14 cellular contexts compared by ENCODE assay signal in the genomic region with DNA sequence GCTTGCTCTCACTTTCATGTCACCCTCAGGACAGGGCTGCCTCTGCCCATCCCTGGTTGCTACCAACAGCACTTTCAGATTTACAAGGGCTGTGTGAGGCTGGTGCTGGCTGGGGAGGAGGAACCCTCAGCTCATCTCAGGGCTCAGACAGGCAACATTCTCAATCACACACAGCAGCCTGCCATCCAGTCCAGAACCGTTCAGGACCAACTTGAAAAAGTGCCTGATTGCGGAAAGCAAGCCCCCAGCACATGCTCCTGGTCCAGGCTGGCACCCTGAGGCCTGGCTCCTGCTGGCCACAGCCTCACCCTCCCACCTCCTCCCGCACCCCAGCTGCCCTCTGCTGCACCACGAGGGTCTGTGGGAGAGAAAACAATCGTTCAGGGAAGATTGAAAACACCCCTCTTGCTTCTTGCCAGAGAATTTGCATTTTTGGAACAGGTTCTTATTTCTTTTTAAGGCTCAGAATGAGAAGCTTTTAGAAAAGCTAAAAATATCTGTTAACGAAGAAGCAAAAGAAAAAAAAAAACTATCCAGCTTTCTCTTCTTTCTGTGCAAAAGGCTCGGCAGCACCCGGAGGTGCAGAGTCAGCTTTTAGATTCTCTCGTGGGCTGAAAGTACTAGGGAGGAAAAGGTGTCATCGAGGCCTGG.
A peak's percentile ranks its signal among the peaks of the same experiment; 100 is the strongest.
DNase-seq lines count a peak whose midpoint lies in the region; ATAC-seq, FAIRE-seq and TF ChIP-seq lines count a peak whose summit lies in the region.
"Had no signal": no experiment of that assay in that cellular context is flagged by ENCODE, and none has a peak within 500 bp of the region (broad histone marks: within the 10 kb centered on the region; RNA-seq: fewer than 3 reads in every experiment).

No MANE protein-coding gene starts in this region.

- no peak overlapping the region for H3K4me3 ChIP-seq in astrocyte (ENCODE audit: insufficient read depth, low read depth, low read length)
- H3K4me3 ChIP-seq in parathyroid adenoma (ENCODE audit: low read depth, low read length), result no peak overlapping the region
- H3K4me3 ChIP-seq: PC-9 had no signal

- no peak overlapping the region for H3K4me3 Mint-ChIP-seq in astrocyte (ENCODE audit: unreplicated experiment)
- no peak overlapping the region for H3K4me3 Mint-ChIP-seq in endothelial cell (ENCODE audit: unreplicated experiment)

- no peak overlapping the region for H3K27ac Mint-ChIP-seq in astrocyte (ENCODE audit: unreplicated experiment)
- H3K27ac Mint-ChIP-seq in endothelial cell (ENCODE audit: unreplicated experiment), result no peak overlapping the region
- H3K27ac Mint-ChIP-seq: activated T-helper 2 cell treated with anti-CD3 and anti-CD28 coated beads, Interferon-gamma antibody, Interleukin-2, Interleukin-4, amounts not matched to agents 10 μg/mL and 5 μg/mL and 100 μg/mL, durations not matched to agents 14 hours and 24 hours and 36 hours had no signal

- no peak for FAIRE-seq in astrocyte (lab: Jason Lieb, UNC)
- FAIRE-seq: colon, GM12892 had no signal

- H3K27me3 Mint-ChIP-seq in astrocyte (ENCODE audit: low read depth, unreplicated experiment) (peaks cover 35% of the 10 kb centered on the region), endothelial cell (ENCODE audit: unreplicated experiment) (no peaks in the 10 kb centered on the region)

- ATAC-seq in GM19351 (IDR thresholded peaks at IDR 0.05; ENCODE audit: unreplicated experiment), result peak; percentile 64
- peak; percentile 50 for ATAC-seq in HG02885 (IDR thresholded peaks at IDR 0.05; ENCODE audit: poor library complexity, unreplicated experiment)
- ATAC-seq: HCT116 had no signal

- H3K4me2 ChIP-seq in astrocyte (ENCODE audit: low read length) (peak overlapping the region; percentile 3), parathyroid adenoma (ENCODE audit: low read length) (peak overlapping the region; percentile 22)
- H3K4me2 ChIP-seq: PC-9 had no signal

- H3K27ac ChIP-seq in astrocyte (ENCODE audit: low read depth, low read length) (no peak overlapping the region), parathyroid adenoma (peak overlapping the region; percentile 4)
- H3K27ac ChIP-seq: PC-9 had no signal

- H3K79me2 ChIP-seq in astrocyte (ENCODE audit: insufficient read depth, low read length), result no peaks in the 10 kb centered on the region
- H3K79me2 ChIP-seq in parathyroid adenoma, result no peaks in the 10 kb centered on the region

- H3K4me1 ChIP-seq in astrocyte (ENCODE audit: insufficient read depth, low read length) (no peaks in the 10 kb centered on the region), parathyroid adenoma (peaks cover 8% of the 10 kb centered on the region)

- H3K36me3 ChIP-seq in astrocyte (ENCODE audit: insufficient read depth, low read length) (no peaks in the 10 kb centered on the region), parathyroid adenoma (ENCODE audit: control insufficient read depth, insufficient read depth, low read length) (no peaks in the 10 kb centered on the region)

- H3K27me3 ChIP-seq in astrocyte (ENCODE audit: insufficient read depth, low read length) (peaks cover 2% of the 10 kb centered on the region), parathyroid adenoma (ENCODE audit: control insufficient read depth, insufficient read depth, low read length) (no peaks in the 10 kb centered on the region)

- peaks cover 1% of the 10 kb centered on the region for H3K36me3 Mint-ChIP-seq in astrocyte (ENCODE audit: low read depth, unreplicated experiment)
- H3K36me3 Mint-ChIP-seq in endothelial cell (ENCODE audit: low read depth, unreplicated experiment), result no peaks in the 10 kb centered on the region

- H2AFZ ChIP-seq in astrocyte (ENCODE audit: low read depth, low read length) (peak overlapping the region; percentile 47), parathyroid adenoma (peak overlapping the region; percentile 77)
- H2AFZ ChIP-seq: PC-9 had no signal

- H4K20me1 ChIP-seq in astrocyte (ENCODE audit: insufficient read depth, low read length), result no peaks in the 10 kb centered on the region

- H3K9ac ChIP-seq in astrocyte (ENCODE audit: low read length), result no peak overlapping the region
- H3K9ac ChIP-seq in parathyroid adenoma, result no peak overlapping the region

- H3K4me1 Mint-ChIP-seq in astrocyte (ENCODE audit: low read depth, unreplicated experiment) (no peaks in the 10 kb centered on the region), endothelial cell (ENCODE audit: unreplicated experiment) (no peaks in the 10 kb centered on the region)

- DNase-seq in astrocyte (ENCODE audit: low read depth) (no peak), SHP77 (lab: John Stamatoyannopoulos, UW) (no peak), NCI-H526 treated with DMSO at 0.1 percent for 48 hours (lab: John Stamatoyannopoulos, UW) (no peak), activated gamma-delta T cell treated with Interleukin-2 at 50 U/mL for 16 hours (no peak), endothelial cell (ENCODE audit: low spot score) (no peak)
- DNase-seq: NCI-H1694 treated with DMSO at 0.1 percent for 48 hours, PC-9 had no signal

- no peaks in the 10 kb centered on the region for H3K9me3 ChIP-seq in astrocyte (ENCODE audit: insufficient read depth, low read depth, low read length)
- no peaks in the 10 kb centered on the region for H3K9me3 ChIP-seq in parathyroid adenoma (ENCODE audit: control insufficient read depth, low read length)

- H3K9me3 Mint-ChIP-seq in astrocyte (ENCODE audit: unreplicated experiment), result peaks cover 5% of the 10 kb centered on the region
- H3K9me3 Mint-ChIP-seq in endothelial cell (ENCODE audit: unreplicated experiment), result no peaks in the 10 kb centered on the region

- TF ChIP-seq CTCF in astrocyte (IDR thresholded peaks at IDR 0.05; ENCODE audit: insufficient read depth, low read depth, low read length) (no peak), parathyroid adenoma (IDR thresholded peaks at IDR 0.05) (no peak), endothelial cell (IDR thresholded peaks at IDR 0.05; ENCODE audit: unreplicated experiment) (no peak)
